Comparison of ENCODE assay signal across 20 cellular contexts in genomic region chr15:85388506-85388905, GRCh38. TPM values are rescaled to one million over a fixed set of nuclear protein-coding genes. Genes with fewer than 3 reads are reported as not detected.
DNase-seq lines count a peak whose midpoint lies in the region; ATAC-seq and TF ChIP-seq lines count a peak whose summit lies in the region.
"Had no signal": no experiment of that assay in that cellular context is flagged by ENCODE, and none has a peak within 500 bp of the region (broad histone marks: within the 10 kb centered on the region; RNA-seq: fewer than 3 reads in every experiment).

No MANE protein-coding gene starts in this region.

- H3K9me3 Mint-ChIP-seq in naive B cell (no peaks in the 10 kb centered on the region), neural progenitor cell (peaks cover 23% of the 10 kb centered on the region)

- dilution Hi-C loops in IMR-90 (cut with HindIII; ENCODE audit: low sequenced_read_pairs, unreplicated experiment) = no loop called here

- H3K9me1 ChIP-seq in IMR-90 (ENCODE audit: insufficient read depth, low read length) = peaks cover 12% of the 10 kb centered on the region

- no peak overlapping the region for H2BK15ac ChIP-seq in IMR-90 (ENCODE audit: low read depth, low read length)

- no peak for TF ChIP-seq RAD21 in IMR-90 (IDR thresholded peaks at IDR 0.05; ENCODE audit: low read length)

- no peak overlapping the region for H4K5ac ChIP-seq in IMR-90 (ENCODE audit: low read depth, low read length)

- H3K4me1 Mint-ChIP-seq in naive B cell (peaks cover 36 to 41% (median 37%) of the 10 kb centered on the region in 3 donors), neural progenitor cell (peaks cover 16% of the 10 kb centered on the region)

- H3K4me2 ChIP-seq in DOHH2 (ENCODE audit: low read length) (peak overlapping the region; percentile 70), IMR-90 (ENCODE audit: low read depth, low read length) (no peak overlapping the region), neural progenitor cell (no peak overlapping the region)

- peaks cover 7 to 18% of the 10 kb centered on the region in 2 donors for H3K36me3 Mint-ChIP-seq in naive B cell
- H3K36me3 Mint-ChIP-seq in neural progenitor cell = peaks cover 31% of the 10 kb centered on the region

- no peak for TF ChIP-seq POLR2A in IMR-90 (IDR thresholded peaks at IDR 0.05; ENCODE audit: low read depth, low read length)

- no peaks in the 10 kb centered on the region for H3K9me3 ChIP-seq in DOHH2 (ENCODE audit: control insufficient read depth, insufficient read depth, low read length)
- H3K9me3 ChIP-seq in IMR-90 (ENCODE audit: control insufficient read depth, insufficient read depth, low read length) = no peaks in the 10 kb centered on the region
- H3K9me3 ChIP-seq in neural progenitor cell (ENCODE audit: low read depth) = no peaks in the 10 kb centered on the region

- no peak overlapping the region for H2AK5ac ChIP-seq in IMR-90 (ENCODE audit: low read depth, low read length)

- peak overlapping the region in 3 of 6 donors; percentile 48 to 93 (median 91) for H3K27ac Mint-ChIP-seq in naive B cell
- H3K27ac Mint-ChIP-seq in neural progenitor cell = no peak overlapping the region

- H2BK20ac ChIP-seq in IMR-90 (ENCODE audit: low read depth, low read length) = no peak overlapping the region

- peak overlapping the region; percentile 18; the same call in 1 of the 2 replicates for H3K23ac ChIP-seq in IMR-90 (ENCODE audit: low read depth, low read length)

- H3K9ac ChIP-seq in IMR-90 (ENCODE audit: low read depth, low read length) (no peak overlapping the region), neural progenitor cell (no peak overlapping the region)

- POLR2A ChIA-PET in IMR-90 (lab: Charles Lee; ENCODE audit: unreplicated experiment) = no interaction called here

- no peak overlapping the region for H2BK120ac ChIP-seq in IMR-90 (ENCODE audit: low read depth, low read length)

- no peak for TF ChIP-seq CTCF in DOHH2 (IDR thresholded peaks at IDR 0.05; ENCODE audit: low read depth, low read length, poor library complexity, severe bottlenecking)
- TF ChIP-seq CTCF in IMR-90 (conservative IDR thresholded peaks at IDR 0.05; ENCODE audit: low read depth, low read length) = no peak
- TF ChIP-seq CTCF in brain microvascular endothelial cell (IDR thresholded peaks at IDR 0.05; ENCODE audit: low read depth, low read length, missing control alignments) = no peak
- no peak for TF ChIP-seq CTCF in neural progenitor cell (IDR thresholded peaks at IDR 0.05)

- no peak overlapping the region for H2BK5ac ChIP-seq in IMR-90 (ENCODE audit: low read depth, low read length, poor library complexity, severe bottlenecking)

- H3K79me1 ChIP-seq in IMR-90 (ENCODE audit: low read depth in 1 of 2, low read length in 2 of 2) = peaks cover 23 to 77% of the 10 kb centered on the region in 2 experiments

- H4K91ac ChIP-seq in IMR-90 (ENCODE audit: insufficient read depth, low read depth, low read length) = no peak overlapping the region

- H3K56ac ChIP-seq in IMR-90 (ENCODE audit: extremely low read depth, insufficient read depth, low read length) = no peak overlapping the region

- no CpG with 5 or more reads among the region's 3 CpGs for WGBS in IMR-90 (ENCODE audit: extremely low coverage in 2 of 2, insufficient read length in 1 of 2), 2 experiments

- H4K8ac ChIP-seq in IMR-90 (ENCODE audit: low read depth in 2 of 2, low read length in 2 of 2) = no peak overlapping the region

- no peak overlapping the region for H3K4ac ChIP-seq in IMR-90 (ENCODE audit: low read depth, low read length)

- H3K9me2 ChIP-seq in DOHH2 (replicated peaks; ENCODE audit: control insufficient read depth, low read length) = no peaks in the 10 kb centered on the region

- H2AFZ ChIP-seq in IMR-90 (replicated peaks; ENCODE audit: low read length, poor library complexity) (no peak overlapping the region), neural progenitor cell (replicated peaks) (no peak overlapping the region)

- no peak overlapping the region for H3K18ac ChIP-seq in IMR-90 (ENCODE audit: low read depth, low read length)

- peaks cover 12% of the 10 kb centered on the region for H3F3A ChIP-seq in DOHH2 (ENCODE audit: control insufficient read depth, insufficient read depth)
- H3F3A ChIP-seq in neural progenitor cell (ENCODE audit: low read depth) = no peaks in the 10 kb centered on the region

- intact Hi-C loops in IMR-90 (cut with micrococcal nuclease) = loop anchor here (2.0 kb wide), 1 partner anchor 14 kb away; no protein-coding TSS in a partner anchor

- in situ Hi-C loops in IMR-90 (cut with MboI; ENCODE audit: low sequenced_read_pairs) (no loop called here), brain microvascular endothelial cell (cut with HindIII; ENCODE audit: low pct_ligation_motif_present, low sequenced_read_pairs) (no loop called here)

- no peak overlapping the region for H2AK9ac ChIP-seq in IMR-90 (replicated peaks; ENCODE audit: low read depth, low read length, poor library complexity)

- no peak overlapping the region for H3K14ac ChIP-seq in IMR-90 (replicated peaks; ENCODE audit: low read depth, low read length)

- peak overlapping the region; percentile 55 for H3K4me3 ChIP-seq in DOHH2 (ENCODE audit: low read length)
- H3K4me3 ChIP-seq in IMR-90 (ENCODE audit: insufficient read depth, low read depth, low read length) = no peak overlapping the region
- H3K4me3 ChIP-seq in brain microvascular endothelial cell (ENCODE audit: low read depth, low read length) = no peak overlapping the region
- H3K4me3 ChIP-seq in neural progenitor cell = no peak overlapping the region
- H3K4me3 ChIP-seq: SJCRH30 had no signal

- H3K27me3 Mint-ChIP-seq in naive B cell (no peaks in the 10 kb centered on the region), neural progenitor cell (ENCODE audit: insufficient read depth, low read depth) (no peaks in the 10 kb centered on the region)

- DNase-seq in IMR-90 (no peak), brain microvascular endothelial cell (no peak), naive B cell (no peak), T1000 (lab: John Stamatoyannopoulos, UW) (no peak), neural progenitor cell (ENCODE audit: low spot score) (no peak)
- DNase-seq: COR-L47, DMS153, HCEC 1CT, KG1, NCI-H1092, NCI-H187 treated with DMSO at 0.1 percent for 48 hours, NCI-H2171, NCI-H446 treated with DMSO at 0.1 percent for 48 hours, NCI-H774, RPMI8226, SJCRH30, SW 1271 had no signal

- CTCF ChIA-PET in IMR-90 (lab: Yijun Ruan, JAX) = interaction anchor here (1.2 to 1.3 kb wide), 4 partner anchors 16 to 91 kb away, joined by 3 to 4 read pairs (median 3); no protein-coding TSS in a partner anchor

- H3K27ac ChIP-seq in DOHH2 (ENCODE audit: low read depth, low read length) (peak overlapping the region; percentile 80), IMR-90 (ENCODE audit: insufficient read depth, low read length) (no peak overlapping the region), brain microvascular endothelial cell (peak overlapping the region; percentile 26), neural progenitor cell (no peak overlapping the region)
- H3K27ac ChIP-seq: C4-2B, SJCRH30 had no signal

- H3K4me1 ChIP-seq in DOHH2 (ENCODE audit: control insufficient read depth, low read length) = peaks cover 87% of the 10 kb centered on the region
- H3K4me1 ChIP-seq in IMR-90 (ENCODE audit: control insufficient read depth, insufficient read depth, low read length) = peaks cover 7% of the 10 kb centered on the region; the same call in 1 of the 2 replicates
- H3K4me1 ChIP-seq in neural progenitor cell = peaks cover 16% of the 10 kb centered on the region

- peaks cover 98% of the 10 kb centered on the region for H3K79me2 ChIP-seq in DOHH2 (ENCODE audit: control insufficient read depth, low read length)
- peaks cover 100% of the 10 kb centered on the region for H3K79me2 ChIP-seq in neural progenitor cell (ENCODE audit: low read depth)

- H3K4me3 Mint-ChIP-seq in naive B cell (peak overlapping the region in 7 of 8 donors; percentile 60 to 89 (median 78)), neural progenitor cell (no peak overlapping the region)

- H4K20me1 ChIP-seq in DOHH2 (ENCODE audit: control insufficient read depth, insufficient read depth, low read depth, low read length) (peaks cover 30% of the 10 kb centered on the region), IMR-90 (ENCODE audit: insufficient read depth, low read length) (peaks cover 45% of the 10 kb centered on the region), neural progenitor cell (ENCODE audit: low read depth) (peaks cover 96% of the 10 kb centered on the region)

- H3K36me3 ChIP-seq in DOHH2 (ENCODE audit: control insufficient read depth, low read length) = peaks cover 38% of the 10 kb centered on the region
- no peaks in the 10 kb centered on the region for H3K36me3 ChIP-seq in IMR-90 (ENCODE audit: control insufficient read depth, insufficient read depth, low read length)
- H3K36me3 ChIP-seq in brain microvascular endothelial cell (replicated peaks) = no peaks in the 10 kb centered on the region
- H3K36me3 ChIP-seq in neural progenitor cell = no peaks in the 10 kb centered on the region

- no TSS peak for BruUV-seq in IMR-90 (replicated peaks; lab: Mats Ljungman, UMichigan)

- ATAC-seq in IMR-90 (ENCODE audit: low read depth) = peak; percentile 14; the same call in 1 of the 2 replicates
- no peak for ATAC-seq in naive B cell (ENCODE audit: low read depth in 2 of 2)
- ATAC-seq in HG03378 (IDR thresholded peaks at IDR 0.05; ENCODE audit: unreplicated experiment) = no peak

- H3K27me3 ChIP-seq in DOHH2 (ENCODE audit: control insufficient read depth, low read length) = no peaks in the 10 kb centered on the region
- H3K27me3 ChIP-seq in IMR-90 (ENCODE audit: control insufficient read depth, insufficient read depth, low read length) = no peaks in the 10 kb centered on the region
- no peaks in the 10 kb centered on the region for H3K27me3 ChIP-seq in brain microvascular endothelial cell (replicated peaks)
- no peaks in the 10 kb centered on the region for H3K27me3 ChIP-seq in neural progenitor cell
- H3K27me3 ChIP-seq: SJCRH30 had no signal

TF ChIP-seq in IMR-90, 13 proteins besides CTCF, POLR2A, EP300 and RAD21 (continues in another document):
- no peak for TF ChIP-seq RCOR1 (IDR thresholded peaks at IDR 0.05; ENCODE audit: insufficient replicate concordance, low read length)
- TF ChIP-seq NFE2L2 (IDR thresholded peaks at IDR 0.05; ENCODE audit: low read depth, low read length) = no peak
- TF ChIP-seq SMC3 (IDR thresholded peaks at IDR 0.05; ENCODE audit: low read depth, low read length) = no peak
- no peak for TF ChIP-seq FOS (IDR thresholded peaks at IDR 0.05; ENCODE audit: low read depth, low read length)

RNA-seq across cellular contexts. Expression of gene AKAP13, which starts 8.1 kb away (rescaled TPM):
- total RNA-seq in IMR-90 (2012; rRNA removed) (46.4 and 46.9 TPM in 2 replicates), neural progenitor cell (ENCODE audit: low replicate concordance) (69.0 and 73.8 TPM in 2 replicates)
- polyA plus RNA-seq in IMR-90 (2012; rRNA removed) (10.4 and 11.6 TPM in 2 replicates), naive B cell (ENCODE audit: low read depth in 6 of 6) (100 to 1,000 TPM in 4 of 6 donors, 10 to 100 TPM in 2; 63.4 to 185 (median 122) TPM)
- 5.6 and 6.4 TPM in 2 replicates for polyA plus RNA-seq in IMR-90 (2012; cell fraction: cytosol; rRNA removed)
- polyA plus RNA-seq in IMR-90 (2012; cell fraction: nucleus; rRNA removed; ENCODE audit: low replicate concordance) = 34.4 and 43.0 TPM in 2 replicates

Comparison
In these comparisons a context has a peak if more than half of its experiments do, and no peak if none do; other contexts are left out.
1. H3K27ac ChIP-seq: peak in DOHH2 (single experiment) and brain microvascular endothelial cell (single experiment); none in IMR-90 (single experiment) and neural progenitor cell (single experiment).